8 cellular contexts compared by ENCODE assay signal in genomic region chr12:6470375-6471163, GRCh38. TPM values are rescaled to one million over a fixed set of nuclear protein-coding genes. Genes with fewer than 3 reads are reported as not detected.
DNase-seq lines count a peak whose midpoint lies in the region; ATAC-seq and TF ChIP-seq lines count a peak whose summit lies in the region.

TSS of gene VAMP1 (minus strand) at chr12:6470677. CDS start at chr12:6470531, 146 bp downstream.

- peaks cover 10% of the 10 kb centered on the region for H3K36me3 ChIP-seq in effector memory CD4-positive, alpha-beta T cell (ENCODE audit: control insufficient read depth, insufficient read depth, low read length)

- no peaks in the 10 kb centered on the region for H3K27me3 Mint-ChIP-seq in memory B cell

- H3K4me3 Mint-ChIP-seq in memory B cell: peak within 1 kb of the TSS; percentile 92

- H3K4me1 Mint-ChIP-seq in memory B cell: peaks cover 41% of the 10 kb centered on the region

- H3K9me3 ChIP-seq in effector memory CD4-positive, alpha-beta T cell (ENCODE audit: control insufficient read depth, low read length): no peaks in the 10 kb centered on the region

- peak within 1 kb of the TSS; percentile 75 for H3K27ac Mint-ChIP-seq in memory B cell

- peaks cover 16% of the 10 kb centered on the region for H3K4me1 ChIP-seq in effector memory CD4-positive, alpha-beta T cell (ENCODE audit: control insufficient read depth, insufficient read depth, low read length, poor library complexity, severe bottlenecking)

- H3K9me3 Mint-ChIP-seq in memory B cell: no peaks in the 10 kb centered on the region

- peak within 1 kb of the TSS; percentile 76 for H3K27ac ChIP-seq in effector memory CD4-positive, alpha-beta T cell (ENCODE audit: insufficient read depth, low read length, poor library complexity, severe bottlenecking)

- peak; percentile 89 for ATAC-seq in memory B cell (ENCODE audit: low read depth)

- CTCF ChIA-PET in activated CD8-positive, alpha-beta memory T cell treated with anti-CD3 and anti-CD28 coated beads for 36 hours (lab: Charles Lee): interaction anchor here (0.6 to 2.7 kb wide), 10 partner anchors 9 to 314 kb away, joined by 3 to 16 read pairs (median 4); partner anchors contain the start of gene TAPBPL

- peaks cover 12% of the 10 kb centered on the region for H3K36me3 Mint-ChIP-seq in memory B cell

- TF ChIP-seq CTCF in GM20000 (IDR thresholded peaks at IDR 0.05; ENCODE audit: extremely low read depth, missing control alignments): no peak

- H3K4me3 ChIP-seq in effector memory CD4-positive, alpha-beta T cell (ENCODE audit: insufficient read depth, low read depth, low read length, poor library complexity, severe bottlenecking): peak within 1 kb of the TSS; percentile 84

- no peaks in the 10 kb centered on the region for H3K27me3 ChIP-seq in effector memory CD4-positive, alpha-beta T cell (replicated peaks; ENCODE audit: control insufficient read depth, insufficient read depth, low read length, poor library complexity, severe bottlenecking)

- POLR2A ChIA-PET in activated CD8-positive, alpha-beta memory T cell treated with anti-CD3 and anti-CD28 coated beads for 36 hours (lab: Charles Lee): interaction anchor here (0.5 to 3.1 kb wide), 17 partner anchors 9 to 1594 kb away, joined by 3 to 29 read pairs (median 7); partner anchors contain the start of genes C12orf57, CD27, COPS7A and GAPDH

- DNase-seq in CMK (ENCODE audit: low read depth): peak; percentile 85
- DNase-seq in GM20000 (ENCODE audit: low spot score): peak; percentile 96
- peak; percentile 97 for DNase-seq in HT-29 (ENCODE audit: low spot score)
- peak; percentile 98 to 100 for DNase-seq in NOMO-1 (lab: John Stamatoyannopoulos, UW; ENCODE audit: unreplicated experiment in 2 of 2)
- peak; percentile 95 to 96 (median 95) for DNase-seq in effector memory CD4-positive, alpha-beta T cell
- DNase-seq in memory B cell (ENCODE audit: low spot score in 2 of 2): peak; percentile 91 to 95
- peak; percentile 95 for DNase-seq in stimulated activated CD8-positive, alpha-beta memory T cell treated with anti-CD3 and anti-CD28 coated beads, Interleukin-12 subunit alpha, Interleukin-12 subunit beta, amount 100 ng/mL, for 24 hours (ENCODE audit: extremely low read depth)

RNA-seq across cellular contexts. Expression of gene VAMP1, which starts in this region (rescaled TPM):
- total RNA-seq in HT-29 (2014; rRNA removed; shearing (Covaris generic)): 11.5 and 23.0 TPM in 2 replicates
- total RNA-seq in activated CD8-positive, alpha-beta memory T cell treated with anti-CD3 and anti-CD28 coated beads for 36 hours: 10 to 100 TPM; 31.9 to 33.4 TPM

Comparison
In these comparisons a context has a peak if more than half of its experiments do, and no peak if none do; other contexts are left out.
1. Peak in every context shown above with its lines: DNase-seq, ATAC-seq, H3K4me3 ChIP-seq and H3K27ac ChIP-seq.